ENCODE assay signal across 8 cellular contexts in genomic region chr16:67109407-67110135, GRCh38. TPM values are rescaled to one million over a fixed set of nuclear protein-coding genes. Genes with fewer than 3 reads are reported as not detected.
A peak's percentile ranks its signal among the peaks of the same experiment; 100 is the strongest.
DNase-seq lines count a peak whose midpoint lies in the region; ATAC-seq and TF ChIP-seq lines count a peak whose summit lies in the region.

PHAF1 (plus strand) TSS chr16:67109941; CDS start chr16:67110176, 235 bp downstream.

- peaks cover 0 to 1% (median 0%) of the 10 kb centered on the region in 7 donors for H3K9me3 Mint-ChIP-seq in CD14-positive monocyte
- no peaks in the 10 kb centered on the region for H3K9me3 Mint-ChIP-seq in activated CD4-positive, alpha-beta memory T cell treated with anti-CD3 and anti-CD28 coated beads for 36 hours

- intact Hi-C loops in CD14-positive monocyte (cut with micrococcal nuclease), result loop anchor here in 1 of 2 donors (10.0 kb wide), 1 partner anchor 85 kb away; the partner anchor contains the start of gene CBFB
- intact Hi-C loops in activated CD4-positive, alpha-beta memory T cell treated with anti-CD3 and anti-CD28 coated beads for 36 hours (cut with micrococcal nuclease), result loop anchor here (5.0 kb wide), 1 partner anchor 48 kb away; the partner anchor contains the start of genes FBXL8 and TRADD

- H3K9me3 ChIP-seq in liver (ENCODE audit: control insufficient read depth in 4 of 4, low read length in 3 of 4), result no peaks in the 10 kb centered on the region

- no peaks in the 10 kb centered on the region for H3K27me3 ChIP-seq in liver (ENCODE audit: control insufficient read depth in 4 of 4, insufficient read depth in 4 of 4, low read length in 3 of 4)

- H3K4me1 ChIP-seq in liver (ENCODE audit: control insufficient read depth in 4 of 4, insufficient read depth in 4 of 4, low read length in 3 of 4), result peaks cover 0 to 38% (median 24%) of the 10 kb centered on the region in 4 donors

- peak; percentile 8 to 16 for TF ChIP-seq RAD21 in liver (IDR thresholded peaks at IDR 0.05)

- peak within 1 kb of the TSS; percentile 100 for H3K4me3 Mint-ChIP-seq in CD14-positive monocyte
- peak within 1 kb of the TSS; percentile 92 for H3K4me3 Mint-ChIP-seq in activated CD4-positive, alpha-beta memory T cell treated with anti-CD3 and anti-CD28 coated beads for 36 hours

- peak within 1 kb of the TSS; percentile 98 to 100 (median 99) for H3K27ac Mint-ChIP-seq in CD14-positive monocyte
- H3K27ac Mint-ChIP-seq in activated CD4-positive, alpha-beta memory T cell treated with anti-CD3 and anti-CD28 coated beads for 36 hours, result peak within 1 kb of the TSS; percentile 80

- DNase-seq in CD14-positive monocyte (ENCODE audit: low spot score) (peak; percentile 87), NCI-H82 (lab: John Stamatoyannopoulos, UW) (peak; percentile 90), dermis microvascular lymphatic vessel endothelial cell (ENCODE audit: low read depth in 2 of 2) (peak; percentile 69 to 92)
- peak; percentile 97 for DNase-seq in activated CD4-positive, alpha-beta memory T cell treated with anti-CD3 and anti-CD28 coated beads for 36 hours
- peak; percentile 96 for DNase-seq in stimulated activated CD4-positive, alpha-beta T cell treated with anti-CD3 and anti-CD28 coated beads, Interleukin-4, amount 100 ng/mL, for 1 hour

- H3K4me3 ChIP-seq in liver (ENCODE audit: low read depth in 1 of 3, low read length in 3 of 3), result peak within 1 kb of the TSS; percentile 80 to 96 (median 93)

- peaks cover 62% of the 10 kb centered on the region for H3K4me1 Mint-ChIP-seq in CD14-positive monocyte
- H3K4me1 Mint-ChIP-seq in activated CD4-positive, alpha-beta memory T cell treated with anti-CD3 and anti-CD28 coated beads for 36 hours (ENCODE audit: low read depth), result peaks cover 32% of the 10 kb centered on the region

- peaks cover 22 to 30% of the 10 kb centered on the region in 2 donors for H3K36me3 Mint-ChIP-seq in CD14-positive monocyte
- peaks cover 2% of the 10 kb centered on the region for H3K36me3 Mint-ChIP-seq in activated CD4-positive, alpha-beta memory T cell treated with anti-CD3 and anti-CD28 coated beads for 36 hours

- no peaks in the 10 kb centered on the region for H3K27me3 Mint-ChIP-seq in CD14-positive monocyte (ENCODE audit: low read depth in 3 of 3)
- H3K27me3 Mint-ChIP-seq in activated CD4-positive, alpha-beta memory T cell treated with anti-CD3 and anti-CD28 coated beads for 36 hours, result no peaks in the 10 kb centered on the region

- no peak for TF ChIP-seq CTCF in CD14-positive monocyte (IDR thresholded peaks at IDR 0.05)
- no peak for TF ChIP-seq CTCF in liver (IDR thresholded peaks at IDR 0.05; ENCODE audit: low read depth, low read length, missing input control)

- 1% methylated on average over 63 of the region's 63 CpGs for WGBS in liver

- H3K9ac ChIP-seq in liver (ENCODE audit: low read depth in 1 of 2, low read length in 2 of 2), result peak within 1 kb of the TSS; percentile 87 to 88

- H3K27ac ChIP-seq in liver (ENCODE audit: low read depth in 1 of 2, low read length in 2 of 2), result peak within 1 kb of the TSS; percentile 76 to 94

- CTCF ChIA-PET in activated CD4-positive, alpha-beta memory T cell treated with anti-CD3 and anti-CD28 coated beads for 36 hours (lab: Charles Lee), result interaction anchor here (0.9 to 2.5 kb wide), 4 partner anchors 8 to 92 kb away, joined by 3 to 13 read pairs (median 6); no protein-coding TSS in a partner anchor

- ATAC-seq in GM19395 (IDR thresholded peaks at IDR 0.05; ENCODE audit: unreplicated experiment), result peak; percentile 79
- ATAC-seq in HG03565 (IDR thresholded peaks at IDR 0.05; ENCODE audit: unreplicated experiment), result peak; percentile 81

- H3K36me3 ChIP-seq in liver (ENCODE audit: control insufficient read depth in 4 of 4, insufficient read depth in 3 of 4, low read depth in 1 of 4, low read length in 3 of 4), result no peaks in the 10 kb centered on the region

- POLR2A ChIA-PET in activated CD4-positive, alpha-beta memory T cell treated with anti-CD3 and anti-CD28 coated beads for 36 hours (lab: Charles Lee), result no interaction called here

TF ChIP-seq in liver, 16 proteins besides CTCF, POLR2A, EP300 and RAD21:
- no peak for TF ChIP-seq NR2F2 (IDR thresholded peaks at IDR 0.05)
- TF ChIP-seq HNF4A (conservative IDR thresholded peaks at IDR 0.05), result peak; percentile 46 to 77
- TF ChIP-seq FOXA1 (IDR thresholded peaks at IDR 0.05), result no peak
- peak in 1 of 2 donors; percentile 68 for TF ChIP-seq GABPA (IDR thresholded peaks at IDR 0.05 in 1 of 2, conservative IDR thresholded peaks at IDR 0.05 in 1 of 2)
- TF ChIP-seq ATF3 (IDR thresholded peaks at IDR 0.05), result no peak
- peak; percentile 44 for TF ChIP-seq YY1 (IDR thresholded peaks at IDR 0.05)
- no peak for TF ChIP-seq FOXA2 (IDR thresholded peaks at IDR 0.05)
- TF ChIP-seq REST (IDR thresholded peaks at IDR 0.05), result peak; percentile 37
- no peak for TF ChIP-seq MAX (IDR thresholded peaks at IDR 0.05)
- TF ChIP-seq SP1 (IDR thresholded peaks at IDR 0.05), result peak; percentile 53
- TF ChIP-seq EGR1 (IDR thresholded peaks at IDR 0.05; ENCODE audit: low read depth in 2 of 2), result peak in 1 of 2 donors; percentile 30
- TF ChIP-seq JUND (IDR thresholded peaks at IDR 0.05), result no peak
- TF ChIP-seq ZBTB33 (IDR thresholded peaks at IDR 0.05), result no peak
- TF ChIP-seq TAF1 (conservative IDR thresholded peaks at IDR 0.05), result no peak
- peak; percentile 16 for TF ChIP-seq HNF4G (IDR thresholded peaks at IDR 0.05)
- TF ChIP-seq RXRA (IDR thresholded peaks at IDR 0.05), result peak; percentile 38 to 53
TF ChIP-seq in liver: peak in this region for 8.

RNA-seq across cellular contexts. Expression of gene PHAF1, which starts in this region (rescaled TPM):
- polyA plus RNA-seq in CD14-positive monocyte (10 to 100 TPM; 18.8 to 26.5 TPM), liver (10 to 100 TPM; 26.6 to 27.7 TPM)
- total RNA-seq in activated CD4-positive, alpha-beta memory T cell treated with anti-CD3 and anti-CD28 coated beads for 36 hours, result 10 to 100 TPM; 11.4 to 12.3 TPM
- total RNA-seq in dermis microvascular lymphatic vessel endothelial cell (9.6 and 15.0 TPM in 2 replicates), liver (10 to 100 TPM; 29.1 to 42.4 TPM)

Comparison
In these comparisons a context has a peak if more than half of its experiments do, and no peak if none do; other contexts are left out.
1. Peak in every context shown above with its lines: DNase-seq, ATAC-seq, H3K4me3 ChIP-seq and H3K27ac ChIP-seq.